8 cellular contexts compared by ENCODE assay signal in the genomic region with DNA sequence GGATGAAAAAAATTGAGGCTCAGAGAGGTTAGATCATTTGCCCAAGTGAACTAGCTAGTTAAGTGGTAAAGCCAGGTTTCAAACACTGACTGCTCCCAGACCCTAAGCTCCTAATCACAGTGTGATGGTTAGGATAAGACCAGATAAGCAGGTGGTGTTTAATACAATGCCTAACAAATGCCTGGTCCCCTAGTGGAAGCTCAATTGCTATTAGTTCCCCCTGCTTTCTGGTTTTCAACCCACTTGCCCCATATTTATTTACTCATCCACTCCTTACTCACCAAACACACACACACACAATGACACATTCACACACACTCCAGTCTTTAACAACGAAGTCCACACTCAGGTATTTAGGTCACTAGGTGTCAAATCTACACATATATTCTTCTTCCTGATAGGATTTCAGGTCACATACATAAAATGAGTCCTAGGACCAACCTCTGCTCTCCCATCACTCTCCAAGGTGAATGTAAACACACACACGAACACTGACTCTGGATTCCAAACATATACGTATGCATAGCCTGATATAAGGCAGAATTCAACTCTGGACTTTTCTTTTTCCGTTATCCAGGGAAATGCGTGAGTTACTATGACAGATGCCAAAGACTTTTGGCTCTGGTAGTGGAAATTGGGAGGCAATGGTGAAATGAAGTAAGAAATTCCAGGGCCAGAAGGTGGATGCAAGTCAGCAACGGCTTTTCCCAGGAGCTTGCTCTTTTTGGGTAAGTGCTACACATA.
DNase-seq lines count a peak whose midpoint lies in the region; ATAC-seq and TF ChIP-seq lines count a peak whose summit lies in the region.

No MANE protein-coding gene starts in this region.

- H3K4me3 ChIP-seq in testis: peak overlapping the region; percentile 74 to 76

- no peaks in the 10 kb centered on the region for H3K36me3 Mint-ChIP-seq in activated T-helper 2 cell treated with anti-CD3 and anti-CD28 coated beads, Interferon-gamma antibody, Interleukin-2, Interleukin-4, amounts not matched to agents 10 μg/mL and 5 μg/mL and 100 μg/mL, durations not matched to agents 14 hours and 24 hours and 36 hours (ENCODE audit: low read depth)
- H3K36me3 Mint-ChIP-seq in immature natural killer cell: no peaks in the 10 kb centered on the region

- peak in 1 of 3 experiments; percentile 5 for TF ChIP-seq CTCF in testis (IDR thresholded peaks at IDR 0.05)

- H3K27me3 Mint-ChIP-seq in activated T-helper 2 cell treated with anti-CD3 and anti-CD28 coated beads, Interferon-gamma antibody, Interleukin-2, Interleukin-4, amounts not matched to agents 10 μg/mL and 5 μg/mL and 100 μg/mL, durations not matched to agents 14 hours and 24 hours and 36 hours (ENCODE audit: low read depth): peaks cover 28% of the 10 kb centered on the region
- peaks cover 8 to 25% (median 9%) of the 10 kb centered on the region in 3 donors for H3K27me3 Mint-ChIP-seq in immature natural killer cell (ENCODE audit: low read depth in 3 of 3)

- no peaks in the 10 kb centered on the region for H3K9me3 Mint-ChIP-seq in activated T-helper 2 cell treated with anti-CD3 and anti-CD28 coated beads, Interferon-gamma antibody, Interleukin-2, Interleukin-4, amounts not matched to agents 10 μg/mL and 5 μg/mL and 100 μg/mL, durations not matched to agents 14 hours and 24 hours and 36 hours
- peaks cover 0 to 4% (median 0%) of the 10 kb centered on the region in 6 donors for H3K9me3 Mint-ChIP-seq in immature natural killer cell

- H3K27ac ChIP-seq in testis: peak overlapping the region; percentile 87 to 93

- H3K36me3 ChIP-seq in testis (ENCODE audit: low read depth, missing control alignments): no peaks in the 10 kb centered on the region

- no peaks in the 10 kb centered on the region for H3K9me3 ChIP-seq in testis

- intact Hi-C loops in activated T-helper 2 cell treated with anti-CD3 and anti-CD28 coated beads, Interferon-gamma antibody, Interleukin-2, Interleukin-4, amounts not matched to agents 10 μg/mL and 5 μg/mL and 100 μg/mL, durations not matched to agents 14 hours and 24 hours and 36 hours (cut with micrococcal nuclease): loop anchor here (2.0 kb wide), 1 partner anchor 393 kb away; a partner anchor contains a TSS
- intact Hi-C loops in testis (cut with DNase I; ENCODE audit: low total_unique reads): no loop called here

- 21 to 27% methylated on average over 6 of the region's 6 CpGs for WGBS in testis, 2 donors

- H3K4me1 Mint-ChIP-seq in activated T-helper 2 cell treated with anti-CD3 and anti-CD28 coated beads, Interferon-gamma antibody, Interleukin-2, Interleukin-4, amounts not matched to agents 10 μg/mL and 5 μg/mL and 100 μg/mL, durations not matched to agents 14 hours and 24 hours and 36 hours (ENCODE audit: low read depth): peaks cover 16% of the 10 kb centered on the region
- peaks cover 15 to 18% of the 10 kb centered on the region in 2 donors for H3K4me1 Mint-ChIP-seq in immature natural killer cell

- H3K27ac Mint-ChIP-seq in activated T-helper 2 cell treated with anti-CD3 and anti-CD28 coated beads, Interferon-gamma antibody, Interleukin-2, Interleukin-4, amounts not matched to agents 10 μg/mL and 5 μg/mL and 100 μg/mL, durations not matched to agents 14 hours and 24 hours and 36 hours: no peak overlapping the region
- H3K27ac Mint-ChIP-seq in immature natural killer cell: peak overlapping the region in 1 of 6 donors; percentile 9

- TF ChIP-seq POLR2A in testis (IDR thresholded peaks at IDR 0.05): no peak

- H3K4me1 ChIP-seq in testis: no peaks in the 10 kb centered on the region

- DNase-seq in AG08395 (ENCODE audit: low spot score) (peak; percentile 46), HS-5 (ENCODE audit: low read depth) (peak; percentile 10), immature natural killer cell (no peak), testis (no peak), AML-193 (lab: John Stamatoyannopoulos, UW) (no peak)
- DNase-seq in activated T-helper 2 cell treated with anti-CD3 and anti-CD28 coated beads, Interferon-gamma antibody, Interleukin-2, Interleukin-4, amounts not matched to agents 10 μg/mL and 5 μg/mL and 100 μg/mL, durations not matched to agents 14 hours and 24 hours and 36 hours (ENCODE audit: low spot score): no peak
- no peak for DNase-seq in activated CD8-positive, alpha-beta memory T cell treated with anti-CD3 and anti-CD28 coated beads, Interleukin-2, amount 50 U/mL, for 48 hours

- no peaks in the 10 kb centered on the region for H3K27me3 ChIP-seq in testis

- peak overlapping the region; percentile 72 for H3K4me3 Mint-ChIP-seq in activated T-helper 2 cell treated with anti-CD3 and anti-CD28 coated beads, Interferon-gamma antibody, Interleukin-2, Interleukin-4, amounts not matched to agents 10 μg/mL and 5 μg/mL and 100 μg/mL, durations not matched to agents 14 hours and 24 hours and 36 hours (ENCODE audit: low read depth)
- peak overlapping the region; percentile 82 to 88 (median 86) for H3K4me3 Mint-ChIP-seq in immature natural killer cell

- no peak for ATAC-seq in GM19324 (IDR thresholded peaks at IDR 0.05; ENCODE audit: low FRiP score, unreplicated experiment)

Comparison
In these comparisons a context has a peak if more than half of its experiments do, and no peak if none do; other contexts are left out.
1. DNase-seq: peak in AG08395 (single experiment) and HS-5 (single experiment); none in activated T-helper 2 cell treated with anti-CD3 and anti-CD28 coated beads, Interferon-gamma antibody, Interleukin-2, Interleukin-4, amounts not matched to agents 10 μg/mL and 5 μg/mL and 100 μg/mL, durations not matched to agents 14 hours and 24 hours and 36 hours (single experiment), immature natural killer cell (0 of 3), testis (single experiment), activated CD8-positive, alpha-beta memory T cell treated with anti-CD3 and anti-CD28 coated beads, Interleukin-2, amount 50 U/mL, for 48 hours (single experiment) and AML-193 (0 of 2).